Comparison of ENCODE assay signal across 1 cellular context in genomic region chr20:56362833-56363413, GRCh38.
TF ChIP-seq lines count a peak whose summit lies in the region.

No MANE protein-coding gene starts in this region.

TF ChIP-seq in K562, 482 proteins besides CTCF, POLR2A, EP300 and RAD21 (continued from another document and continues in another):
- peak; percentile 48; the same call in 1 of the 2 replicates for TF ChIP-seq ZNF449 (CRISPR knock-in tag; IDR thresholded peaks at IDR 0.05)
- TF ChIP-seq MAFG (tag; conservative IDR thresholded peaks at IDR 0.05): no peak
- TF ChIP-seq GATA2 (CRISPR knock-in tag; IDR thresholded peaks at IDR 0.05): peak; percentile 92
- no peak for TF ChIP-seq ZNF121 (CRISPR knock-in tag; conservative IDR thresholded peaks at IDR 0.05)
- no peak for TF ChIP-seq ZNF830 (CRISPR knock-in tag; IDR thresholded peaks at IDR 0.05)
- peak; percentile 87 for TF ChIP-seq MEIS2 (IDR thresholded peaks at IDR 0.05; ENCODE audit: partially characterized antibody)
- 0 out of 2 replicates have a peak, but pooled peaks have one; percentile 40 for TF ChIP-seq CREB3L1 (IDR thresholded peaks at IDR 0.05; ENCODE audit: borderline replicate concordance, low read depth)
- no peak for TF ChIP-seq MCM2 (IDR thresholded peaks at IDR 0.05; ENCODE audit: low read depth)
- TF ChIP-seq GTF2A2 (tag; IDR thresholded peaks at IDR 0.05): no peak
- no peak for TF ChIP-seq ZNF316 (IDR thresholded peaks at IDR 0.05)
- TF ChIP-seq USF2 (CRISPR knock-in tag; IDR thresholded peaks at IDR 0.05): peak; percentile 85
- no peak for TF ChIP-seq CEBPZ (IDR thresholded peaks at IDR 0.05; ENCODE audit: borderline replicate concordance, low read depth, low read length)
- peak; percentile 97 to 98 for TF ChIP-seq FOXK2 (conservative IDR thresholded peaks at IDR 0.05 in 1 of 2, IDR thresholded peaks at IDR 0.05 in 1 of 2; ENCODE audit: low read depth in 2 of 2)
- TF ChIP-seq ZBTB8A (IDR thresholded peaks at IDR 0.05; ENCODE audit: partially characterized antibody): no peak
- peak; percentile 86 to 92 for TF ChIP-seq MNT (conservative IDR thresholded peaks at IDR 0.05)
- peak; percentile 89 for TF ChIP-seq FOXM1 (IDR thresholded peaks at IDR 0.05; ENCODE audit: low read depth)
- TF ChIP-seq FOXM1 (CRISPR knock-in tag; IDR thresholded peaks at IDR 0.05; ENCODE audit: low read depth): no peak
- peak; percentile 98 for TF ChIP-seq TAL1 (IDR thresholded peaks at IDR 0.05)
- peak in 1 of 2 experiments; percentile 65; a peak in 2 of 4 replicates for TF ChIP-seq SIN3A (IDR thresholded peaks at IDR 0.05; ENCODE audit: borderline replicate concordance in 2 of 2, control insufficient read depth in 1 of 2, low read depth in 2 of 2, low read length in 2 of 2)
- no peak for TF ChIP-seq U2AF1 (optimal IDR thresholded peaks at IDR 0.05; ENCODE audit: low read depth, low read length)
- no peak for TF ChIP-seq PPARD (CRISPR knock-in tag; IDR thresholded peaks at IDR 0.05)
- no peak for TF ChIP-seq ZNF518B (CRISPR knock-in tag; IDR thresholded peaks at IDR 0.05)
- peak; percentile 74; the same call in 1 of the 2 replicates for TF ChIP-seq MTA1 (IDR thresholded peaks at IDR 0.05; ENCODE audit: borderline replicate concordance)
- no peak for TF ChIP-seq BCLAF1 (IDR thresholded peaks at IDR 0.05; ENCODE audit: borderline replicate concordance in 1 of 2, control insufficient read depth in 1 of 2, low read depth in 2 of 2, low read length in 1 of 2)
- TF ChIP-seq CHD4 (IDR thresholded peaks at IDR 0.05; ENCODE audit: insufficient read depth, insufficient replicate concordance, low read depth, low read length, poor library complexity, severe bottlenecking): no peak
- peak; percentile 98 for TF ChIP-seq NCOR1 (IDR thresholded peaks at IDR 0.05)
- no peak for TF ChIP-seq THRAP3 (IDR thresholded peaks at IDR 0.05; ENCODE audit: borderline replicate concordance)
- peak; percentile 85 for TF ChIP-seq EP400 (IDR thresholded peaks at IDR 0.05)
- no peak for TF ChIP-seq ZNF146 (CRISPR knock-in tag; IDR thresholded peaks at IDR 0.05; ENCODE audit: unreplicated experiment)
- no peak for TF ChIP-seq XRCC3 (IDR thresholded peaks at IDR 0.05)
- peak; percentile 58; the same call in 1 of the 2 replicates for TF ChIP-seq ZNF644 (tag; IDR thresholded peaks at IDR 0.05; ENCODE audit: low read depth)
- no peak for TF ChIP-seq TGIF2 (CRISPR knock-in tag; IDR thresholded peaks at IDR 0.05)
- TF ChIP-seq NR2F6 (CRISPR knock-in tag; IDR thresholded peaks at IDR 0.05): no peak
- no peak for TF ChIP-seq SRSF7 (optimal IDR thresholded peaks at IDR 0.05; ENCODE audit: low read depth, low read length)
- TF ChIP-seq JUND (IDR thresholded peaks at IDR 0.05; ENCODE audit: borderline replicate concordance, low read depth, low read length): peak; percentile 71
- peak; percentile 81; the same call in 2 of the 3 replicates for TF ChIP-seq JUND (tag; IDR thresholded peaks at IDR 0.05; ENCODE audit: borderline replicate concordance, low read depth, low read length)
- no peak for TF ChIP-seq ZNF184 (CRISPR knock-in tag; IDR thresholded peaks at IDR 0.05)
- TF ChIP-seq THAP7 (CRISPR knock-in tag; IDR thresholded peaks at IDR 0.05): no peak
- TF ChIP-seq ZNF444 (CRISPR knock-in tag; IDR thresholded peaks at IDR 0.05): no peak
- no peak for TF ChIP-seq ILF3 (IDR thresholded peaks at IDR 0.05; ENCODE audit: borderline replicate concordance)
- TF ChIP-seq TFAP4 (CRISPR knock-in tag; IDR thresholded peaks at IDR 0.05; ENCODE audit: borderline replicate concordance): peak; percentile 99
- TF ChIP-seq MEF2D (tag; conservative IDR thresholded peaks at IDR 0.05; ENCODE audit: low read depth): no peak
- TF ChIP-seq ELF1 (tag; IDR thresholded peaks at IDR 0.05): peak; percentile 23; the same call in 1 of the 2 replicates
- TF ChIP-seq C11orf30 (IDR thresholded peaks at IDR 0.05; ENCODE audit: low read depth): no peak
- no peak for TF ChIP-seq ZNF507 (tag; conservative IDR thresholded peaks at IDR 0.05)
- TF ChIP-seq BRD4 (IDR thresholded peaks at IDR 0.05): no peak
- no peak for TF ChIP-seq ELK3 (CRISPR knock-in tag; IDR thresholded peaks at IDR 0.05)
- TF ChIP-seq RBFOX2 (IDR thresholded peaks at IDR 0.05; ENCODE audit: low read depth, low read length): peak; percentile 64
